ENCODE assay signal across 8 cellular contexts in genomic region chr9:72039532-72039931, GRCh38.
A peak's percentile ranks its signal among the peaks of the same experiment; 100 is the strongest.
DNase-seq lines count a peak whose midpoint lies in the region; ATAC-seq and TF ChIP-seq lines count a peak whose summit lies in the region.

No MANE protein-coding gene starts in this region.

- no peaks in the 10 kb centered on the region for H3K4me1 Mint-ChIP-seq in nephron progenitor cell

- no peak overlapping the region for H3K27ac Mint-ChIP-seq in nephron progenitor cell

- no peaks in the 10 kb centered on the region for H3K79me2 ChIP-seq in ACC112 (ENCODE audit: control insufficient read depth, insufficient read depth, low read length, unreplicated experiment)

- no peak for TF ChIP-seq CTCF in nephron progenitor cell (IDR thresholded peaks at IDR 0.05)

- DNase-seq in nephron progenitor cell (no peak), NK-92 (lab: John Stamatoyannopoulos, UW; ENCODE audit: unreplicated experiment) (no peak)
- no peak for DNase-seq in central memory CD4-positive, alpha-beta T cell

- H3K27ac ChIP-seq in ACC112 (ENCODE audit: low read depth, low read length), result no peak overlapping the region

- H3K36me3 ChIP-seq in ACC112 (ENCODE audit: insufficient read depth, low read length), result no peaks in the 10 kb centered on the region

- no peak overlapping the region for H3K4me3 Mint-ChIP-seq in nephron progenitor cell

- no peak overlapping the region for H3K4me3 ChIP-seq in ACC112 (ENCODE audit: low read depth, low read length)

- ATAC-seq in GM19023 (IDR thresholded peaks at IDR 0.05; ENCODE audit: unreplicated experiment) (peak; percentile 48), HG02588 (IDR thresholded peaks at IDR 0.05; ENCODE audit: unreplicated experiment) (peak; percentile 55), HG03565 (IDR thresholded peaks at IDR 0.05; ENCODE audit: unreplicated experiment) (peak; percentile 37), HG03039 (IDR thresholded peaks at IDR 0.05; ENCODE audit: unreplicated experiment) (no peak)

- H3K9me3 Mint-ChIP-seq in nephron progenitor cell, result no peaks in the 10 kb centered on the region

- H3K27me3 Mint-ChIP-seq in nephron progenitor cell (ENCODE audit: low read depth, poor library complexity), result peaks cover 5% of the 10 kb centered on the region

- peaks cover 8% of the 10 kb centered on the region; the same call in 1 of the 2 replicates for H3K27me3 ChIP-seq in ACC112 (ENCODE audit: insufficient read depth, low read length)

- peak overlapping the region; percentile 39 for H2AFZ ChIP-seq in ACC112 (ENCODE audit: low read length, unreplicated experiment)

- H3K36me3 Mint-ChIP-seq in nephron progenitor cell (ENCODE audit: low read depth), result no peaks in the 10 kb centered on the region

- H3K4me1 ChIP-seq in ACC112 (ENCODE audit: control insufficient read depth, insufficient read depth, low read length, unreplicated experiment), result peaks cover 11% of the 10 kb centered on the region
